23 cellular contexts compared by ENCODE assay signal in genomic region chr5:179224741-179225140, GRCh38.
DNase-seq lines count a peak whose midpoint lies in the region; ATAC-seq, FAIRE-seq and TF ChIP-seq lines count a peak whose summit lies in the region.
"Had no signal": no experiment of that assay in that cellular context is flagged by ENCODE, and none has a peak within 500 bp of the region (broad histone marks: within the 10 kb centered on the region; RNA-seq: fewer than 3 reads in every experiment).

No MANE protein-coding gene starts in this region.

- no peaks in the 10 kb centered on the region for H3K9me3 ChIP-seq in right lobe of liver
- no peaks in the 10 kb centered on the region for H3K9me3 ChIP-seq in HepG2 (ENCODE audit: low read length)
- H3K9me3 ChIP-seq in endodermal cell (ENCODE audit: control insufficient read depth, low read length): peaks cover 20% of the 10 kb centered on the region
- H3K9me3 ChIP-seq: SJCRH30 had no signal

- H3K27ac ChIP-seq in right lobe of liver (no peak overlapping the region), HepG2 (ENCODE audit: extremely low read length, insufficient read depth, low read length) (no peak overlapping the region), endodermal cell (ENCODE audit: low read depth, low read length) (no peak overlapping the region)
- H3K27ac ChIP-seq: GM23248, KMS-11, SJCRH30 had no signal

- H3K27me3 Mint-ChIP-seq in endodermal cell (ENCODE audit: insufficient read depth): no peaks in the 10 kb centered on the region
- H3K27me3 Mint-ChIP-seq in osteocyte (ENCODE audit: unreplicated experiment): no peaks in the 10 kb centered on the region
- H3K27me3 Mint-ChIP-seq in type B pancreatic cell: peaks cover 5% of the 10 kb centered on the region
- H3K27me3 Mint-ChIP-seq in HFFc6 (ENCODE audit: insufficient read depth): peaks cover 4% of the 10 kb centered on the region

- H3K27ac Mint-ChIP-seq in endodermal cell (no peak overlapping the region), osteocyte (ENCODE audit: unreplicated experiment) (no peak overlapping the region), type B pancreatic cell (no peak overlapping the region), HFFc6 (no peak overlapping the region)

- FAIRE-seq in HepG2 (lab: Jason Lieb, UNC): no peak
- FAIRE-seq: D721Med, GM12891, GM19239 had no signal

- WGBS in right lobe of liver (ENCODE audit: insufficient coverage, low coverage, low lambda C conversion rate, missing lambda C conversion rate): 79% methylated on average over 4 of the region's 10 CpGs
- 50% methylated on average over 10 of the region's 10 CpGs for WGBS in HepG2 (ENCODE audit: low lambda C conversion rate)
- WGBS in endodermal cell (ENCODE audit: insufficient coverage in 1 of 2, insufficient read length in 1 of 2), 2 experiments: 79 to 87% methylated on average over 5 to 10 of the region's 10 CpGs

- TF ChIP-seq CTCF in right lobe of liver (IDR thresholded peaks at IDR 0.05) (no peak), HepG2 (CRISPR knock-in tag; IDR thresholded peaks at IDR 0.05) (no peak), endodermal cell (conservative IDR thresholded peaks at IDR 0.05) (no peak), osteocyte (IDR thresholded peaks at IDR 0.05) (no peak), type B pancreatic cell (conservative IDR thresholded peaks at IDR 0.05) (no peak), HFFc6 (IDR thresholded peaks at IDR 0.05) (no peak)

- peaks cover 11% of the 10 kb centered on the region for H3K4me1 Mint-ChIP-seq in endodermal cell
- no peaks in the 10 kb centered on the region for H3K4me1 Mint-ChIP-seq in osteocyte (ENCODE audit: unreplicated experiment)
- H3K4me1 Mint-ChIP-seq in type B pancreatic cell (ENCODE audit: unreplicated experiment): peaks cover 1% of the 10 kb centered on the region
- no peaks in the 10 kb centered on the region for H3K4me1 Mint-ChIP-seq in HFFc6 (ENCODE audit: low read depth)

- no peaks in the 10 kb centered on the region for H4K20me1 ChIP-seq in HepG2 (ENCODE audit: insufficient read depth, low read length)

- no peaks in the 10 kb centered on the region for H3K79me2 ChIP-seq in HepG2 (ENCODE audit: insufficient read depth, low read length)

- intact Hi-C loops in right lobe of liver (cut with DNase I) (no loop called here), HepG2 (cut with micrococcal nuclease; ENCODE audit: unreplicated experiment) (no loop called here)

- H3K4me1 ChIP-seq in right lobe of liver: no peaks in the 10 kb centered on the region
- no peaks in the 10 kb centered on the region for H3K4me1 ChIP-seq in HepG2 (ENCODE audit: insufficient read depth, low read length)
- H3K4me1 ChIP-seq in endodermal cell (ENCODE audit: control insufficient read depth, insufficient read depth, low read length): no peaks in the 10 kb centered on the region
- H3K4me1 ChIP-seq: SJCRH30 had no signal

- in situ Hi-C loops in HepG2 (cut with HindIII; ENCODE audit: extremely low pct_ligation_motif_present, low pct_unique_long_range_greater_than_20kb): no loop called here

- TF ChIP-seq POLR2A in right lobe of liver (IDR thresholded peaks at IDR 0.05): no peak
- no peak for TF ChIP-seq POLR2A in HepG2 (IDR thresholded peaks at IDR 0.05; ENCODE audit: insufficient read depth in 1 of 2, low read depth in 2 of 2, low read length in 2 of 2)

- POLR2A ChIA-PET in HepG2 (lab: Yijun Ruan, JAX): no interaction called here

- peaks cover 12% of the 10 kb centered on the region for H3K36me3 Mint-ChIP-seq in endodermal cell (ENCODE audit: low read depth)
- no peaks in the 10 kb centered on the region for H3K36me3 Mint-ChIP-seq in osteocyte (ENCODE audit: unreplicated experiment)
- peaks cover 7% of the 10 kb centered on the region for H3K36me3 Mint-ChIP-seq in type B pancreatic cell
- H3K36me3 Mint-ChIP-seq in HFFc6 (ENCODE audit: low read depth): peaks cover 11% of the 10 kb centered on the region; the same call in 1 of the 2 replicates

- no peak overlapping the region for H3K4me2 ChIP-seq in HepG2 (ENCODE audit: low read depth, low read length)
- H3K4me2 ChIP-seq: KMS-11 had no signal

- H3K27me3 ChIP-seq in right lobe of liver (no peaks in the 10 kb centered on the region), HepG2 (ENCODE audit: control insufficient read depth in 1 of 2, insufficient read depth in 2 of 2, low read length in 2 of 2) (peaks cover 2 to 30% of the 10 kb centered on the region in 2 experiments; a peak in 4 of 5 replicates), endodermal cell (ENCODE audit: control insufficient read depth, insufficient read depth, low read length, poor library complexity, severe bottlenecking) (no peaks in the 10 kb centered on the region)
- H3K27me3 ChIP-seq: SJCRH30 had no signal

- H3K9ac ChIP-seq in HepG2 (ENCODE audit: insufficient read depth, low read depth, low read length): no peak overlapping the region
- H3K9ac ChIP-seq in endodermal cell (ENCODE audit: extremely low read depth, low read length, poor library complexity, severe bottlenecking): no peak overlapping the region
- H3K9ac ChIP-seq: GM23248, KMS-11 had no signal

- H3K36me3 ChIP-seq in right lobe of liver: no peaks in the 10 kb centered on the region
- H3K36me3 ChIP-seq in HepG2 (replicated peaks in 1 of 2; ENCODE audit: control insufficient read depth in 1 of 2, insufficient read depth in 2 of 2, low read length in 2 of 2): no peaks in the 10 kb centered on the region; a peak in 1 of 5 replicates
- no peaks in the 10 kb centered on the region for H3K36me3 ChIP-seq in endodermal cell (ENCODE audit: control insufficient read depth, insufficient read depth, low read length)
- H3K36me3 ChIP-seq: SJCRH30 had no signal

- no peak for ATAC-seq in right lobe of liver
- no peak for ATAC-seq in HepG2
- ATAC-seq in HG02623 (IDR thresholded peaks at IDR 0.05; ENCODE audit: unreplicated experiment): no peak
- ATAC-seq in HG03439 (IDR thresholded peaks at IDR 0.05; ENCODE audit: unreplicated experiment): no peak
- ATAC-seq: HCT116 had no signal

- no peak for TF ChIP-seq RAD21 in HepG2 (CRISPR knock-in tag; IDR thresholded peaks at IDR 0.05)

- H3K4me3 Mint-ChIP-seq in endodermal cell (no peak overlapping the region), osteocyte (ENCODE audit: unreplicated experiment) (no peak overlapping the region), type B pancreatic cell (no peak overlapping the region), HFFc6 (no peak overlapping the region)

- BruUV-seq in HepG2 (replicated peaks; lab: Mats Ljungman, UMichigan): no TSS peak

- TF ChIP-seq EP300 in HepG2 (IDR thresholded peaks at IDR 0.05; ENCODE audit: low read depth in 2 of 2, low read length in 2 of 2) (no peak), HepG2 (CRISPR knock-in tag; IDR thresholded peaks at IDR 0.05; ENCODE audit: borderline replicate concordance) (no peak)

- no peak overlapping the region for H2AFZ ChIP-seq in HepG2 (ENCODE audit: low read length)
- H2AFZ ChIP-seq: GM23248 had no signal

- H3K9me3 Mint-ChIP-seq in endodermal cell (peaks cover 29% of the 10 kb centered on the region), osteocyte (ENCODE audit: unreplicated experiment) (peaks cover 25% of the 10 kb centered on the region), type B pancreatic cell (peaks cover 16% of the 10 kb centered on the region), HFFc6 (no peaks in the 10 kb centered on the region; the same call in 1 of the 2 replicates)

- DNase-seq in right lobe of liver (peak in 2 of 3 donors; percentile 17 to 37), HepG2 (ENCODE audit: low spot score) (no peak), endodermal cell (peak; percentile 3), osteocyte (ENCODE audit: extremely low spot score, unreplicated experiment) (peak; percentile 71), type B pancreatic cell (ENCODE audit: extremely low spot score, unreplicated experiment) (peak; percentile 47), HFFc6 (no peak)
- DNase-seq: ACHN, C1 segment of cervical spinal cord, GM23248, NCI-H1417, NCI-H187, NCI-H2107, NCI-H510A treated with DMSO at 0.1 percent for 48 hours, NCI-H82, RPMI8226, SJCRH30 had no signal

- CTCF ChIA-PET in HepG2 (lab: Yijun Ruan, JAX; ENCODE audit: low intra/inter-chr PET ratio, low total read pairs): no interaction called here

- H3K4me3 ChIP-seq in right lobe of liver (no peak overlapping the region), HepG2 (replicated peaks in 1 of 3; ENCODE audit: insufficient read depth in 1 of 3, low read depth in 2 of 3, low read length in 3 of 3) (no peak overlapping the region), endodermal cell (ENCODE audit: low read length) (no peak overlapping the region)
- H3K4me3 ChIP-seq: GM23248, SJCRH30 had no signal

TF ChIP-seq in HepG2, 621 proteins besides CTCF, POLR2A, EP300 and RAD21 (continues in another document):
- no peak for TF ChIP-seq ZBTB2 (CRISPR knock-in tag; IDR thresholded peaks at IDR 0.05; ENCODE audit: low read depth)
- TF ChIP-seq TEAD2 (CRISPR knock-in tag; IDR thresholded peaks at IDR 0.05): no peak
- TF ChIP-seq JUND (CRISPR knock-in tag; IDR thresholded peaks at IDR 0.05): no peak
- no peak for TF ChIP-seq ZSCAN30 (CRISPR knock-in tag; IDR thresholded peaks at IDR 0.05)
- no peak for TF ChIP-seq ZNF121 (CRISPR knock-in tag; IDR thresholded peaks at IDR 0.05)
- no peak for TF ChIP-seq MYC (CRISPR knock-in tag; IDR thresholded peaks at IDR 0.05; ENCODE audit: borderline replicate concordance)
- no peak for TF ChIP-seq YEATS4 (CRISPR knock-in tag; IDR thresholded peaks at IDR 0.05; ENCODE audit: borderline replicate concordance)
- no peak for TF ChIP-seq REXO4 (CRISPR knock-in tag; IDR thresholded peaks at IDR 0.05; ENCODE audit: borderline replicate concordance)

Comparison
In these comparisons a context has a peak if more than half of its experiments do, and no peak if none do; other contexts are left out.
1. DNase-seq: peak in right lobe of liver (2 of 3), endodermal cell (single experiment), osteocyte (single experiment) and type B pancreatic cell (single experiment); none in HepG2 (single experiment) and HFFc6 (single experiment).